26 cellular contexts compared by ENCODE assay signal in genomic region chr4:152154433-152154832, GRCh38.
"Had no signal": no experiment of that assay in that cellular context is flagged by ENCODE, and none has a peak within 500 bp of the region (broad histone marks: within the 10 kb centered on the region; RNA-seq: fewer than 3 reads in every experiment).

No MANE protein-coding gene starts in this region.

- DNase-seq: effector CD8-positive, alpha-beta T cell; endodermal cell; foreskin keratinocyte; heart left ventricle; kidney; natural killer cell; occipital lobe; ovary; posterior cingulate gyrus; psoas muscle; right cardiac atrium; sigmoid colon; stimulated activated naive CD4-positive, alpha-beta T cell; stimulated activated naive CD8-positive, alpha-beta T cell treated with anti-CD3 and anti-CD28 coated beads, Interleukin-15, amount 100 ng/mL, for 72 hours; thyroid gland; trophoblast cell had no signal

- H3K9me3 Mint-ChIP-seq: dendritic cell treated with granulocyte-macrophage colony-stimulating factor and Interleukin-4, amounts not matched to agents 40 ng/mL and 50 ng/mL, for 4 days; endodermal cell; memory B cell; natural killer cell; stimulated activated naive CD8-positive, alpha-beta T cell treated with anti-CD3 and anti-CD28 coated beads, Interleukin-15, amount 100 ng/mL, for 72 hours had no signal

- H3K4me1 ChIP-seq: foreskin keratinocyte, gastroesophageal sphincter, psoas muscle, sigmoid colon, suprapubic skin, thyroid gland, vagina had no signal

- H3K36me3 ChIP-seq: gastroesophageal sphincter, heart left ventricle, ovary, sigmoid colon, suprapubic skin, thyroid gland, vagina had no signal

- H3K27me3 Mint-ChIP-seq: stimulated activated naive CD8-positive, alpha-beta T cell treated with anti-CD3 and anti-CD28 coated beads, Interleukin-15, amount 100 ng/mL, for 72 hours had no signal

- ATAC-seq: esophagus mucosa; foreskin keratinocyte; gastroesophageal sphincter; heart left ventricle; left lobe of liver; natural killer cell; psoas muscle; right cardiac atrium; stimulated activated naive CD8-positive, alpha-beta T cell treated with anti-CD3 and anti-CD28 coated beads, Interleukin-15, amount 100 ng/mL, for 72 hours had no signal

- H3K4me3 Mint-ChIP-seq: dendritic cell treated with granulocyte-macrophage colony-stimulating factor and Interleukin-4, amounts not matched to agents 40 ng/mL and 50 ng/mL, for 4 days; endodermal cell; memory B cell; natural killer cell; stimulated activated naive CD8-positive, alpha-beta T cell treated with anti-CD3 and anti-CD28 coated beads, Interleukin-15, amount 100 ng/mL, for 72 hours had no signal

- H3K27ac Mint-ChIP-seq: dendritic cell treated with granulocyte-macrophage colony-stimulating factor and Interleukin-4, amounts not matched to agents 40 ng/mL and 50 ng/mL, for 4 days; endodermal cell; memory B cell; natural killer cell; stimulated activated naive CD8-positive, alpha-beta T cell treated with anti-CD3 and anti-CD28 coated beads, Interleukin-15, amount 100 ng/mL, for 72 hours had no signal

- H3K27me3 ChIP-seq: foreskin keratinocyte, gastroesophageal sphincter, heart left ventricle, hepatocyte, ovary, sigmoid colon, suprapubic skin, thyroid gland, vagina had no signal

- H3K9me3 ChIP-seq: gastroesophageal sphincter, heart left ventricle, ovary, psoas muscle, sigmoid colon, suprapubic skin, thyroid gland, vagina had no signal

- H3K36me3 Mint-ChIP-seq: memory B cell, natural killer cell had no signal

- H3K27ac ChIP-seq: epithelial cell of prostate, foreskin keratinocyte, gastroesophageal sphincter, heart left ventricle, hepatocyte, ovary, psoas muscle, sigmoid colon, suprapubic skin, thyroid gland, vagina had no signal

- H3K4me1 Mint-ChIP-seq: endodermal cell, memory B cell had no signal

- H3K4me3 ChIP-seq: gastroesophageal sphincter, heart left ventricle, hepatocyte, lung, ovary, psoas muscle, sigmoid colon, suprapubic skin, thyroid gland, vagina had no signal
